In genomic region chr1:205480349-205481278, GRCh38 we compare ENCODE assay signal across 9 cellular contexts. TPM values are rescaled to one million over a fixed set of nuclear protein-coding genes. Genes with fewer than 3 reads are reported as not detected.
A peak's percentile ranks its signal among the peaks of the same experiment; 100 is the strongest.
DNase-seq lines count a peak whose midpoint lies in the region; ATAC-seq lines count a peak whose summit lies in the region.
"Had no signal": no experiment of that assay in that cellular context is flagged by ENCODE, and none has a peak within 500 bp of the region (broad histone marks: within the 10 kb centered on the region; RNA-seq: fewer than 3 reads in every experiment).

No MANE protein-coding gene starts in this region.

- no peak overlapping the region for H4K8ac ChIP-seq in mesendoderm (ENCODE audit: low read depth, low read length)

- peaks cover 5% of the 10 kb centered on the region for H3K9me3 Mint-ChIP-seq in activated naive CD8-positive, alpha-beta T cell treated with anti-CD3 and anti-CD28 coated beads for 36 hours

- H3K4me3 Mint-ChIP-seq in activated naive CD8-positive, alpha-beta T cell treated with anti-CD3 and anti-CD28 coated beads for 36 hours = peak overlapping the region; percentile 26

- no peak overlapping the region for H2BK5ac ChIP-seq in mesendoderm (ENCODE audit: low read length)

- no CpG with 5 or more reads among the region's 24 CpGs for WGBS in mesendoderm (ENCODE audit: extremely low coverage, insufficient coverage, low lambda C conversion rate)

- no peak overlapping the region for H4K5ac ChIP-seq in mesendoderm (ENCODE audit: low read length)

- H3K36me3 Mint-ChIP-seq in activated naive CD8-positive, alpha-beta T cell treated with anti-CD3 and anti-CD28 coated beads for 36 hours = no peaks in the 10 kb centered on the region

- peak; percentile 75 for ATAC-seq in GM19351 (IDR thresholded peaks at IDR 0.05; ENCODE audit: unreplicated experiment)

- no peak overlapping the region for H3K27ac ChIP-seq in mesendoderm (ENCODE audit: low read depth, low read length)

- H3K4me1 Mint-ChIP-seq in activated naive CD8-positive, alpha-beta T cell treated with anti-CD3 and anti-CD28 coated beads for 36 hours = peaks cover 30% of the 10 kb centered on the region

- H3K79me1 ChIP-seq in mesendoderm (ENCODE audit: low read length) = no peaks in the 10 kb centered on the region

- no peaks in the 10 kb centered on the region for H3K27me3 ChIP-seq in mesendoderm (ENCODE audit: insufficient read depth, low read length, poor library complexity)

- H3K4ac ChIP-seq in mesendoderm (ENCODE audit: low read depth, low read length) = no peak overlapping the region

- peaks cover 30% of the 10 kb centered on the region for H3K27me3 Mint-ChIP-seq in activated naive CD8-positive, alpha-beta T cell treated with anti-CD3 and anti-CD28 coated beads for 36 hours

- H3K27ac Mint-ChIP-seq in activated naive CD8-positive, alpha-beta T cell treated with anti-CD3 and anti-CD28 coated beads for 36 hours = peak overlapping the region; percentile 73

- no peak overlapping the region for H3K18ac ChIP-seq in mesendoderm (ENCODE audit: low read length)

- H3K79me2 ChIP-seq in mesendoderm (ENCODE audit: control insufficient read depth, insufficient read depth, low read length) = no peaks in the 10 kb centered on the region

- H3K23ac ChIP-seq in mesendoderm (ENCODE audit: low read length) = no peak overlapping the region

- H3K56ac ChIP-seq in mesendoderm (ENCODE audit: low read length) = no peak overlapping the region

- no peak overlapping the region for H3K4me3 ChIP-seq in mesendoderm (ENCODE audit: low read length)

- DNase-seq in T-helper 22 cell (ENCODE audit: low read depth) (peak; percentile 14), mesendoderm (no peak), kidney tubule cell (ENCODE audit: low spot score) (no peak), DMS79 (lab: John Stamatoyannopoulos, UW) (no peak), NCI-H1417 treated with DMSO at 0.1 percent for 48 hours (lab: John Stamatoyannopoulos, UW) (no peak)
- DNase-seq in activated naive CD8-positive, alpha-beta T cell treated with anti-CD3 and anti-CD28 coated beads for 36 hours = peak; percentile 82
- DNase-seq in stimulated activated CD8-positive, alpha-beta memory T cell treated with anti-CD3 and anti-CD28 coated beads, Interleukin-2, amount 100 ng/mL, for 48 hours (ENCODE audit: low read depth in 2 of 2) = peak; percentile 51 to 63
- DNase-seq: NCI-H187 treated with DMSO at 0.1 percent for 48 hours had no signal

- H2BK15ac ChIP-seq in mesendoderm (replicated peaks; ENCODE audit: low read depth) = no peak overlapping the region

- H3K4me1 ChIP-seq in mesendoderm (ENCODE audit: control insufficient read depth, low read depth, low read length) = peaks cover 2% of the 10 kb centered on the region

- no peak overlapping the region for H2BK120ac ChIP-seq in mesendoderm (ENCODE audit: low read depth, low read length)

- H3K9ac ChIP-seq in mesendoderm (ENCODE audit: low read length) = no peak overlapping the region

- H3K36me3 ChIP-seq in mesendoderm (ENCODE audit: control insufficient read depth, insufficient read depth, low read length) = no peaks in the 10 kb centered on the region

- no peak overlapping the region for H2AK5ac ChIP-seq in mesendoderm (ENCODE audit: low read length)

- H3K4me2 ChIP-seq in mesendoderm (ENCODE audit: low read length) = no peak overlapping the region

RNA-seq across cellular contexts. Expression of gene CDK18, which starts 23.9 kb away (rescaled TPM):
- total RNA-seq in activated naive CD8-positive, alpha-beta T cell treated with anti-CD3 and anti-CD28 coated beads for 36 hours = 1 to 10 TPM; 6.2 to 6.5 TPM
- 9.1 TPM for polyA plus RNA-seq in mesendoderm (2013, experiment 1 of 2)
- polyA plus RNA-seq in mesendoderm (2013, experiment 2 of 2) = 8.9 TPM

RNA-seq across cellular contexts. Expression of gene BLACAT1, which starts 24.8 kb away (rescaled TPM):
- under 1 TPM; 0.12 to 0.19 TPM for total RNA-seq in activated naive CD8-positive, alpha-beta T cell treated with anti-CD3 and anti-CD28 coated beads for 36 hours
- 2.8 TPM for polyA plus RNA-seq in mesendoderm (2013, experiment 1 of 2)
- 2.7 TPM for polyA plus RNA-seq in mesendoderm (2013, experiment 2 of 2)

RNA-seq across cellular contexts. Expression of gene LEMD1, which starts 58.8 kb away (rescaled TPM):
- total RNA-seq in activated naive CD8-positive, alpha-beta T cell treated with anti-CD3 and anti-CD28 coated beads for 36 hours = under 1 TPM in 1 of 2 experiments, not detected in 1; 0.78 TPM
- 4.3 TPM for polyA plus RNA-seq in mesendoderm (2013, experiment 1 of 2)
- 4.4 TPM for polyA plus RNA-seq in mesendoderm (2013, experiment 2 of 2)

Comparison
In these comparisons a context has a peak if more than half of its experiments do, and no peak if none do; other contexts are left out.
1. DNase-seq: peak in T-helper 22 cell (single experiment), activated naive CD8-positive, alpha-beta T cell treated with anti-CD3 and anti-CD28 coated beads for 36 hours (single experiment) and stimulated activated CD8-positive, alpha-beta memory T cell treated with anti-CD3 and anti-CD28 coated beads, Interleukin-2, amount 100 ng/mL, for 48 hours (2 of 2); none in mesendoderm (single experiment), kidney tubule cell (single experiment), DMS79 (single experiment) and NCI-H1417 treated with DMSO at 0.1 percent for 48 hours (single experiment).